1 cellular context compared by ENCODE assay signal in the genomic region with DNA sequence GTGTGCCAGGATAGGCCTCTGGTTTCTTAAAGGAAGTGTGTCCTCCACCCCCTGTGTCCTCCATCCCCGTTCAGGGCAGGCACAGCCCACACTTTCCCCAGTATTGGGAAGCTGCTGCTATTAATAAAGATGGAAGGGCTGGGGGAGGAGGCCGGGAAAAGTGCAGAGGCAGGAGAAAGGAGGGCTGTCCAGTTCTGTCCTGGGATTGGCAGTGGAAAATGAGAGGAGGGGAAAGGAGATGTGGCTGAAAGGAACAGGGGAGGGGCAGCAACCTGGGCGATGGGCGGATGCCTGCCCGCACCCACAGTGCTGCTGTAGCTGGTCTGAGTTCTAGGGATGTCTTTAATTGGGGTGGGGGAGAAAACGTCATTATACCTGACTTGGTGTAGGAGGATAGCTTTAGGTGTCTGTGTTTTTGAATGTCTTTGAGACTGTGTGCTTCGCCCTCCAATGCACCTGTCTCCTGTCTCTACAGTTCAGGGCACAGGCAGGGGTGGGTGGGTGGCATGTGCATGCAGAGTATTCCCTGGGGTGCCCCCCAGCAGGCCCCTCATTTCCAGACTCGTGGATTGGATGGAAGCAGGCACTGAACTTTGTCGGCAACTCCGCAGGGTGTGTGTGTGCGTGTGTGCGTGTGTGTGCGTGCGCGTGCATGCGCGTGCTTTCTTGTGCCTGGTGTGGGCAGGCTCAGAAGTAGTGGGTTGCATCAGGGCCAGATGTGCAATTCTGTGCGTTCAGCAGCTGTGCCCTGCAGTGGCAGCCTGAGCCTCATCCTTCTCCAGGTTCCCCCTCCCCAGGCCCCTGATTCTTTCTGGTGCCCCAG.
A peak's percentile ranks its signal among the peaks of the same experiment; 100 is the strongest.
TF ChIP-seq lines count a peak whose summit lies in the region.

No MANE protein-coding gene starts in this region.

TF ChIP-seq in HEK293, 187 proteins besides CTCF, POLR2A, EP300 and RAD21 (continued from another document):
- TF ChIP-seq ZSCAN4 (tag by site-specific recombination; IDR thresholded peaks at IDR 0.05) (peak; percentile 83), KLF7 (tag by site-specific recombination; IDR thresholded peaks at IDR 0.05; ENCODE audit: borderline replicate concordance) (no peak), ZBTB7A (tag by site-specific recombination; IDR thresholded peaks at IDR 0.05; ENCODE audit: low read depth) (no peak), RBAK (tag by site-specific recombination; IDR thresholded peaks at IDR 0.05) (no peak), ZNF785 (tag by site-specific recombination; IDR thresholded peaks at IDR 0.05) (no peak), HOXD13 (CRISPR knock-in tag; IDR thresholded peaks at IDR 0.05; ENCODE audit: borderline replicate concordance) (no peak), ZNF341 (tag by site-specific recombination; IDR thresholded peaks at IDR 0.05; ENCODE audit: low read depth) (peak; percentile 86), ZNF366 (tag by site-specific recombination; conservative IDR thresholded peaks at IDR 0.05) (0 out of 2 replicates have a peak, but pooled peaks have one; percentile 38), ZNF548 (tag by site-specific recombination; IDR thresholded peaks at IDR 0.05) (no peak), ZBTB44 (tag by site-specific recombination; IDR thresholded peaks at IDR 0.05) (peak; percentile 81), ZNF776 (tag by site-specific recombination; IDR thresholded peaks at IDR 0.05; ENCODE audit: borderline replicate concordance) (no peak), ZIC2 (tag by site-specific recombination; IDR thresholded peaks at IDR 0.05) (peak; percentile 62; the same call in 1 of the 2 replicates), ZNF157 (tag by site-specific recombination; IDR thresholded peaks at IDR 0.05) (no peak), EGR2 (tag by site-specific recombination; IDR thresholded peaks at IDR 0.05; ENCODE audit: low read depth) (peak; percentile 87), ZFHX2 (tag by site-specific recombination; conservative IDR thresholded peaks at IDR 0.05) (peak; percentile 83), SP3 (tag by site-specific recombination; IDR thresholded peaks at IDR 0.05) (peak; percentile 66), ZNF449 (tag by site-specific recombination; IDR thresholded peaks at IDR 0.05) (no peak), ZNF76 (tag by site-specific recombination; IDR thresholded peaks at IDR 0.05; ENCODE audit: borderline replicate concordance, low read depth) (0 out of 2 replicates have a peak, but pooled peaks have one; percentile 54), ZBTB8A (tag by site-specific recombination; IDR thresholded peaks at IDR 0.05) (peak; percentile 32; the same call in 1 of the 2 replicates), PRDM1 (tag by site-specific recombination; IDR thresholded peaks at IDR 0.05) (peak; percentile 95), ZFP37 (tag by site-specific recombination; IDR thresholded peaks at IDR 0.05) (no peak), ZBTB11 (tag by site-specific recombination; conservative IDR thresholded peaks at IDR 0.05; ENCODE audit: low read depth) (0 out of 2 replicates have a peak, but pooled peaks have one; percentile 14), ZNF792 (tag by site-specific recombination; IDR thresholded peaks at IDR 0.05) (no peak)
- TF ChIP-seq, protein P1, sequence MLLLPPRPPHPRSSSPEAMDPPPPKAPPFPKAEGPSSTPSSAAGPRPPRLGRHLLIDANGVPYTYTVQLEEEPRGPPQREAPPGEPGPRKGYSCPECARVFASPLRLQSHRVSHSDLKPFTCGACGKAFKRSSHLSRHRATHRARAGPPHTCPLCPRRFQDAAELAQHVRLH (tag by site-specific recombination; IDR thresholded peaks at IDR 0.05), result no peak
- TF ChIP-seq, protein P2, sequence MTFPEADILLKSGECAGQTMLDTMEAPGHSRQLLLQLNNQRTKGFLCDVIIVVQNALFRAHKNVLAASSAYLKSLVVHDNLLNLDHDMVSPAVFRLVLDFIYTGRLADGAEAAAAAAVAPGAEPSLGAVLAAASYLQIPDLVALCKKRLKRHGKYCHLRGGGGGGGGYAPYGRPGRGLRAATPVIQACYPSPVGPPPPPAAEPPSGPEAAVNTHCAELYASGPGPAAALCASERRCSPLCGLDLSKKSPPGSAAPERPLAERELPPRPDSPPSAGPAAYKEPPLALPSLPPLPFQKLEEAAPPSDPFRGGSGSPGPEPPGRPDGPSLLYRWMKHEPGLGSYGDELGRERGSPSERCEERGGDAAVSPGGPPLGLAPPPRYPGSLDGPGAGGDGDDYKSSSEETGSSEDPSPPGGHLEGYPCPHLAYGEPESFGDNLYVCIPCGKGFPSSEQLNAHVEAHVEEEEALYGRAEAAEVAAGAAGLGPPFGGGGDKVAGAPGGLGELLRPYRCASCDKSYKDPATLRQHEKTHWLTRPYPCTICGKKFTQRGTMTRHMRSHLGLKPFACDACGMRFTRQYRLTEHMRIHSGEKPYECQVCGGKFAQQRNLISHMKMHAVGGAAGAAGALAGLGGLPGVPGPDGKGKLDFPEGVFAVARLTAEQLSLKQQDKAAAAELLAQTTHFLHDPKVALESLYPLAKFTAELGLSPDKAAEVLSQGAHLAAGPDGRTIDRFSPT (tag by site-specific recombination; IDR thresholded peaks at IDR 0.05), result no peak; the same call in 1 of the 2 replicates
- TF ChIP-seq, protein P3, sequence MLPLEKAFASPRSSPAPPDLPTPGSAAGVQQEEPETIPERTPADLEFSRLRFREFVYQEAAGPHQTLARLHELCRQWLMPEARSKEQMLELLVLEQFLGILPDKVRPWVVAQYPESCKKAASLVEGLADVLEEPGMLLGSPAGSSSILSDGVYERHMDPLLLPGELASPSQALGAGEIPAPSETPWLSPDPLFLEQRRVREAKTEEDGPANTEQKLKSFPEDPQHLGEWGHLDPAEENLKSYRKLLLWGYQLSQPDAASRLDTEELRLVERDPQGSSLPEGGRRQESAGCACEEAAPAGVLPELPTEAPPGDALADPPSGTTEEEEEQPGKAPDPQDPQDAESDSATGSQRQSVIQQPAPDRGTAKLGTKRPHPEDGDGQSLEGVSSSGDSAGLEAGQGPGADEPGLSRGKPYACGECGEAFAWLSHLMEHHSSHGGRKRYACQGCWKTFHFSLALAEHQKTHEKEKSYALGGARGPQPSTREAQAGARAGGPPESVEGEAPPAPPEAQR (tag by site-specific recombination; IDR thresholded peaks at IDR 0.05), result no peak
